In the genomic region with DNA sequence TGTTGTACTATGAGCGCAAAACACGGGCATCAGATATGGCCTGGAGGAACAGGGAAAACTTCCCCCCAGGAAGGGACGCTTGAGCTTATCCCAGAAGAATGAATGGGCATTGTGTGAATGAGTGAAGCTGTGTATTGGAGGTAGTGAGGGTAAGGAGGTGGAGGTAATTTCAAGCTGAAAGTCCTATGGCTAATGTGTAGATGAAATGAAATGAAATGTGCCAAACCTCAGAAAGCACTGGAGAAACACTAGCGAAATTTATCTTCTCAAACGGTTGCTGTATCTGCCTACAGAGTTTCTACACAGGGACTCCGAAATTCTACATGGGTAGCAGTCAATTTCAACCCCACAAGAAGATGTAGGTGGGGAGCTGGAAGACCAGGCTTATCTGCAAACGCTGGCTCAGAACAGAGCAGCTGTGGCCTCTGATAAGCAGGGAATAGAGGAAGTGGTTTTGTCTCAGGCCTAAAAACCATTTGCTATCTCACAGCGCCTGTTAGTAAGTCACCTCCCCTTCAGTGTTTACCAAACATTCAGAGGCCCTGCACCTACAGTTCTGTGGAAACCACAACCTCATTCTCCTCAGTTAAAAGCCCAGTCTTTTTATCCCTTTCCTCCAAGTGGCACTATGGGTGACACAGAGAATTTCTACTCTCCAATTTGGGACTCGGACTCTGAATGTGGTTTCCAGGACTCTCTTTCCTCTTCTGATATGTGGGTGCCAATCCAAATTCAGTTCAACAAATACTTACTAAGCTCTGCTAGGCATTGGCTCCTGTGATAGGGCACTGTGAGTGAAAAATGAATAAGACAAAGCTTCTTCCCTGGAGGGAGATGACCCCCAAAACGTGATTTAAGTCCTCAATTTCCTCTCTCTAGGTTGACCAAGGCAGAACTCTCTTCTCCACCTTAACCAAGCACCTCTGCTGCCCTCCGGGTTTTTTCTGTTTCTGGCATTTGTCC, we compare ENCODE assay signal across 1 cellular context.
A peak's percentile ranks its signal among the peaks of the same experiment; 100 is the strongest.
TF ChIP-seq lines count a peak whose summit lies in the region.

No MANE protein-coding gene starts in this region.

TF ChIP-seq in endothelial cell of umbilical vein, 7 proteins besides CTCF, POLR2A, EP300 and RAD21 (continued from another document):
- TF ChIP-seq EZH2 (IDR thresholded peaks at IDR 0.05; ENCODE audit: borderline replicate concordance, low read depth, low read length, severe bottlenecking) (no peak), MAX (IDR thresholded peaks at IDR 0.05; ENCODE audit: insufficient read depth, insufficient read length) (no peak), POLR2AphosphoS5 (IDR thresholded peaks at IDR 0.05; ENCODE audit: insufficient read depth, low read depth, low read length) (no peak), MYC (IDR thresholded peaks at IDR 0.05; ENCODE audit: low read depth, low read length) (no peak), GATA2 (IDR thresholded peaks at IDR 0.05; ENCODE audit: insufficient read depth, insufficient read length, low read depth, low read length) (peak; percentile 63), FOS (IDR thresholded peaks at IDR 0.05; ENCODE audit: borderline replicate concordance, insufficient read depth, low read length) (no peak)
